Comparison of ENCODE assay signal across 11 cellular contexts in genomic region chr6:155026366-155027045, GRCh38. TPM values are rescaled to one million over a fixed set of nuclear protein-coding genes. Genes with fewer than 3 reads are reported as not detected.
DNase-seq lines count a peak whose midpoint lies in the region; ATAC-seq and TF ChIP-seq lines count a peak whose summit lies in the region.
"Had no signal": no experiment of that assay in that cellular context is flagged by ENCODE, and none has a peak within 500 bp of the region (broad histone marks: within the 10 kb centered on the region; RNA-seq: fewer than 3 reads in every experiment).

No MANE protein-coding gene starts in this region.

- no peaks in the 10 kb centered on the region for H3K9me3 Mint-ChIP-seq in HFFc6
- no peaks in the 10 kb centered on the region for H3K9me3 Mint-ChIP-seq in T-helper 2 cell treated with Interferon-gamma antibody and Interleukin-4, amounts not matched to agents 5 μg/mL and 100 μg/mL, for 36 hours
- H3K9me3 Mint-ChIP-seq: H9 had no signal

- no peaks in the 10 kb centered on the region for H3K36me3 Mint-ChIP-seq in HFFc6 (ENCODE audit: low read depth)
- no peaks in the 10 kb centered on the region for H3K36me3 Mint-ChIP-seq in T-helper 2 cell treated with Interferon-gamma antibody and Interleukin-4, amounts not matched to agents 5 μg/mL and 100 μg/mL, for 36 hours (ENCODE audit: low read depth)

- peak overlapping the region; percentile 61 for H3K4me3 Mint-ChIP-seq in HFFc6
- H3K4me3 Mint-ChIP-seq in T-helper 2 cell treated with Interferon-gamma antibody and Interleukin-4, amounts not matched to agents 5 μg/mL and 100 μg/mL, for 36 hours: no peak overlapping the region
- H3K4me3 Mint-ChIP-seq: H9 had no signal

- H3K4me3 ChIP-seq in astrocyte of the cerebellum (ENCODE audit: low read depth, low read length) (no peak overlapping the region), lower lobe of right lung (no peak overlapping the region)
- H3K4me3 ChIP-seq: right lobe of liver had no signal

- DNase-seq in AG08395 (ENCODE audit: low spot score) (peak; percentile 91), HFFc6 (peak; percentile 87), astrocyte of the cerebellum (ENCODE audit: low read depth) (peak; percentile 64), lower lobe of right lung (no peak)
- no peak for DNase-seq in T-helper 2 cell treated with Interferon-gamma antibody and Interleukin-4, amounts not matched to agents 5 μg/mL and 100 μg/mL, for 36 hours (ENCODE audit: low spot score)
- DNase-seq: H9, NCI-H187 treated with DMSO at 0.1 percent for 48 hours had no signal

- H3K27me3 ChIP-seq in lower lobe of right lung (ENCODE audit: low read depth): no peaks in the 10 kb centered on the region
- H3K27me3 ChIP-seq: right lobe of liver had no signal

- no peaks in the 10 kb centered on the region for H3K4me1 ChIP-seq in lower lobe of right lung
- H3K4me1 ChIP-seq: right lobe of liver had no signal

- H3K4me1 Mint-ChIP-seq in HFFc6 (ENCODE audit: low read depth): peaks cover 24% of the 10 kb centered on the region
- H3K4me1 Mint-ChIP-seq in T-helper 2 cell treated with Interferon-gamma antibody and Interleukin-4, amounts not matched to agents 5 μg/mL and 100 μg/mL, for 36 hours (ENCODE audit: low read depth): no peaks in the 10 kb centered on the region

- intact Hi-C loops in lower lobe of right lung (cut with DNase I): no loop called here

- H3K36me3 ChIP-seq in lower lobe of right lung: no peaks in the 10 kb centered on the region
- H3K36me3 ChIP-seq: right lobe of liver had no signal

- H3K27ac Mint-ChIP-seq in HFFc6: peak overlapping the region; percentile 60
- no peak overlapping the region for H3K27ac Mint-ChIP-seq in T-helper 2 cell treated with Interferon-gamma antibody and Interleukin-4, amounts not matched to agents 5 μg/mL and 100 μg/mL, for 36 hours

- no peaks in the 10 kb centered on the region for H3K9me3 ChIP-seq in lower lobe of right lung
- H3K9me3 ChIP-seq: right lobe of liver had no signal

- H3K27me3 Mint-ChIP-seq in HFFc6 (ENCODE audit: insufficient read depth): peaks cover 1% of the 10 kb centered on the region; the same call in 1 of the 2 replicates
- H3K27me3 Mint-ChIP-seq in T-helper 2 cell treated with Interferon-gamma antibody and Interleukin-4, amounts not matched to agents 5 μg/mL and 100 μg/mL, for 36 hours (ENCODE audit: low read depth): no peaks in the 10 kb centered on the region

- no peak overlapping the region for H3K27ac ChIP-seq in lower lobe of right lung
- H3K27ac ChIP-seq: right lobe of liver had no signal

- no peak for TF ChIP-seq CTCF in HFFc6 (IDR thresholded peaks at IDR 0.05)
- no peak for TF ChIP-seq CTCF in astrocyte of the cerebellum (IDR thresholded peaks at IDR 0.05; ENCODE audit: low read depth, low read length, missing control alignments)
- no peak for TF ChIP-seq CTCF in lower lobe of right lung (IDR thresholded peaks at IDR 0.05)

- ATAC-seq in lower lobe of right lung (peak; percentile 23 to 43), HG03159 (IDR thresholded peaks at IDR 0.05; ENCODE audit: unreplicated experiment) (no peak), GM21717 (IDR thresholded peaks at IDR 0.05; ENCODE audit: unreplicated experiment) (no peak), HG03139 (IDR thresholded peaks at IDR 0.05; ENCODE audit: unreplicated experiment) (no peak)

- in situ Hi-C loops in astrocyte of the cerebellum (cut with HindIII; ENCODE audit: low sequenced_read_pairs): no loop called here

RNA-seq across cellular contexts. Expression of gene TIAM2, which starts 31.4 kb away (rescaled TPM):
- total RNA-seq in HFFc6 (2021; fragmentation: NEBNext Ultra II Directional; extraction: Animal tissue kit (Norgen Biotek cat#: 25700)): 10 to 100 TPM in 2 of 6 experiments, 1 to 10 TPM in 4; 7.2 to 11.2 (median 9.4) TPM
- 5.9 TPM for total RNA-seq in lower lobe of right lung

Comparison
In these comparisons a context has a peak if more than half of its experiments do, and no peak if none do; other contexts are left out.
1. DNase-seq: peak in AG08395 (single experiment), HFFc6 (single experiment) and astrocyte of the cerebellum (single experiment); none in lower lobe of right lung (single experiment) and T-helper 2 cell treated with Interferon-gamma antibody and Interleukin-4, amounts not matched to agents 5 μg/mL and 100 μg/mL, for 36 hours (single experiment).
2. ATAC-seq: peak in lower lobe of right lung (2 of 2); none in HG03159 (single experiment), GM21717 (single experiment) and HG03139 (single experiment).